In the genomic region with DNA sequence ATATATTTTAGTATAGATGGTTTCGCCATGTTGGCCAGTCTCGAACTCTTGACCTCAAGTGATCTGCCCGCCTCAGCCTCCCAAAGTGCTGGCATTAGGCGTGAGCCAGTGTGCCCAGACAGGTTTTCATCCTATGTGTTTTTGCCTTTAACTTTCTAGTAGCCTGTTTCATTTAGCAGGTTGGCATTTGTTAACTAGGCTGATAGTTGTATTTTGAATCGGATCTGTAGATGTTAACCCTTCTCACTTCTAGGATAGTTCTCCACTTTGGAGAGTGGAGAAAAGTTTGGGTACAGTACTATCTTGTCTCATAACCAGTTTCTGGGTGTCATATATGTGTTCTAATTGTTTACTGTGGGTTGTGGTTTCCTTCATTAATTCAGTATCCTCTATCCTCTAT, we compare ENCODE assay signal across 26 cellular contexts. TPM values are rescaled to one million over a fixed set of nuclear protein-coding genes. Genes with fewer than 3 reads are reported as not detected.
DNase-seq lines count a peak whose midpoint lies in the region; ATAC-seq, FAIRE-seq and TF ChIP-seq lines count a peak whose summit lies in the region.
"Had no signal": no experiment of that assay in that cellular context is flagged by ENCODE, and none has a peak within 500 bp of the region (broad histone marks: within the 10 kb centered on the region; RNA-seq: fewer than 3 reads in every experiment).

No MANE protein-coding gene starts in this region.

- no peak overlapping the region for H3K4ac ChIP-seq in H1 (replicated peaks; ENCODE audit: insufficient read length, low read depth, low read length)

- H4K5ac ChIP-seq in H1 (ENCODE audit: insufficient read length, low read depth, low read length) = no peak overlapping the region

- no peak overlapping the region for H2BK120ac ChIP-seq in H1 (replicated peaks; ENCODE audit: low read depth, low read length)

- TF ChIP-seq EP300 in H1 (IDR thresholded peaks at IDR 0.05; ENCODE audit: borderline replicate concordance in 1 of 2, low read depth in 2 of 2, low read length in 2 of 2) = no peak

- TF ChIP-seq POLR2A in GM15510 (IDR thresholded peaks at IDR 0.05; ENCODE audit: borderline replicate concordance, extremely low read depth, insufficient read length) (peak; percentile 10), H1 (IDR thresholded peaks at IDR 0.05; ENCODE audit: control extremely low read depth in 1 of 2, low read depth in 2 of 2, low read length in 2 of 2) (peak in 1 of 2 experiments; percentile 47; a peak in 1 of 3 replicates)

- intact Hi-C loops in sciatic nerve (cut with DNase I) = loop anchor here (10.0 kb wide), 1 partner anchor 493 kb away; no protein-coding TSS in a partner anchor

- H2BK15ac ChIP-seq in H1 (ENCODE audit: low read length) = no peak overlapping the region

- H2BK20ac ChIP-seq in H1 (ENCODE audit: low read length) = no peak overlapping the region

- no peak overlapping the region; the same call in 1 of the 2 replicates for H4K8ac ChIP-seq in H1 (ENCODE audit: extremely low read depth, insufficient read depth, low read length)

- H3K23me2 ChIP-seq in H1 (ENCODE audit: low read depth, low read length) = no peaks in the 10 kb centered on the region; the same call in 1 of the 2 replicates

- ATAC-seq in HG03139 (IDR thresholded peaks at IDR 0.05; ENCODE audit: unreplicated experiment) = no peak
- ATAC-seq in sciatic nerve = no peak

- 96% methylated on average over 5 of the region's 5 CpGs; no CpG with 5 or more reads in 1 of the 2 experiments for WGBS in H1 (ENCODE audit: extremely low coverage in 1 of 2, insufficient coverage in 1 of 2, insufficient read length in 1 of 2, insufficient replicate concordance in 2 of 2, low coverage in 1 of 2, low lambda C conversion rate in 2 of 2, missing lambda C conversion rate in 1 of 2), 2 experiments

- H4K20me1 ChIP-seq in H1 (replicated peaks in 1 of 2; ENCODE audit: control insufficient read depth in 1 of 2, insufficient read depth in 2 of 2, low read length in 2 of 2) = peaks cover 22 to 23% of the 10 kb centered on the region in 2 experiments

- H3K9ac ChIP-seq in H1 (replicated peaks in 1 of 4; ENCODE audit: extremely low read depth in 1 of 4, low read depth in 3 of 4, low read length in 3 of 4) = no peak overlapping the region

- peak; percentile 51 for DNase-seq in activated CD8-positive, alpha-beta memory T cell treated with anti-CD3 and anti-CD28 coated beads for 24 hours
- no peak for DNase-seq in activated CD8-positive, alpha-beta memory T cell treated with anti-CD3 and anti-CD28 coated beads, Interleukin-2, amount 50 U/mL, for 4 hours
- peak; percentile 31 to 35 for DNase-seq in activated T-cell treated with anti-CD3 and anti-CD28 coated beads, Interleukin-2, amount 50 U/mL, for 48 hours
- no peak for DNase-seq in H1 (ENCODE audit: low read depth in 1 of 2, low spot score in 2 of 2)
- no peak for DNase-seq in NCI-H2227 (lab: John Stamatoyannopoulos, UW; ENCODE audit: unreplicated experiment)
- DNase-seq in sciatic nerve (ENCODE audit: low spot score) = no peak
- DNase-seq: 8988T; Calu3; CD4-positive, alpha-beta memory T cell; DMS79; GOT3; MV-4-11; NCI-H1417 treated with DMSO at 0.1 percent for 48 hours; NCI-H2029; NCI-H2171 treated with DMSO at 0.1 percent for 48 hours; NCI-H774; RPMI8226; SJCRH30; SW 1271 had no signal

- CTCF ChIA-PET in H1 (lab: Charles Lee; ENCODE audit: partially characterized antibody) = interaction anchor here (0.6 kb wide), 1 partner anchor 1452 kb away, joined by 3 read pairs; no protein-coding TSS in a partner anchor

- H3K27me3 ChIP-seq in H1 (replicated peaks in 1 of 4; ENCODE audit: control insufficient read depth in 3 of 4, extremely low read depth in 1 of 4, insufficient read depth in 3 of 4, low read length in 3 of 4) = no peaks in the 10 kb centered on the region
- H3K27me3 ChIP-seq: SJCRH30 had no signal

- TF ChIP-seq RAD21 in H1 (IDR thresholded peaks at IDR 0.05 in 1 of 2, conservative IDR thresholded peaks at IDR 0.05 in 1 of 2; ENCODE audit: low read depth in 2 of 2, low read length in 2 of 2) = no peak

- no peaks in the 10 kb centered on the region for H3K4me1 ChIP-seq in H1 (replicated peaks in 1 of 4; ENCODE audit: control insufficient read depth in 3 of 4, insufficient read depth in 4 of 4, low read length in 3 of 4)

- H3K27ac ChIP-seq in H1 (ENCODE audit: low read depth, low read length) = no peak overlapping the region
- H3K27ac ChIP-seq: HL-60, SJCRH30 had no signal

- no peak overlapping the region for H3K18ac ChIP-seq in H1 (ENCODE audit: extremely low read depth, low read length)

- H3K79me2 ChIP-seq in H1 (ENCODE audit: control insufficient read depth in 1 of 2, insufficient read depth in 2 of 2, low read length in 2 of 2) = peaks cover 0 to 42% of the 10 kb centered on the region in 2 experiments; a peak in 2 of 4 replicates

- no peaks in the 10 kb centered on the region for H3K9me3 ChIP-seq in H1 (ENCODE audit: insufficient read depth in 2 of 2, low read depth in 1 of 2, low read length in 1 of 2)
- H3K9me3 ChIP-seq: SJCRH30 had no signal

- no peak overlapping the region for H3K23ac ChIP-seq in H1 (ENCODE audit: insufficient read length)

- no peak overlapping the region for H3K56ac ChIP-seq in H1 (replicated peaks; ENCODE audit: insufficient read length, low read depth, low read length)

- H2BK5ac ChIP-seq in H1 (ENCODE audit: low read depth, low read length) = no peak overlapping the region

- no peak overlapping the region for H3K4me3 ChIP-seq in H1 (ENCODE audit: extremely low read depth in 1 of 4, insufficient read depth in 2 of 4, low read depth in 3 of 4, low read length in 4 of 4)
- H3K4me3 ChIP-seq: SJCRH30 had no signal

- POLR2A ChIA-PET in H1 (lab: Charles Lee; ENCODE audit: partially characterized antibody) = interaction anchor here (0.9 to 12.5 kb wide), 3 partner anchors 21 to 45 kb away, joined by 3 to 626 read pairs (median 6); partner anchors contain the start of gene NPM1

- no peak for TF ChIP-seq CTCF in H1 (IDR thresholded peaks at IDR 0.05; ENCODE audit: control extremely low read depth in 1 of 3, insufficient read depth in 1 of 3, low read depth in 1 of 3, low read length in 3 of 3)

- H3K79me1 ChIP-seq in H1 (ENCODE audit: low read depth, low read length) = no peaks in the 10 kb centered on the region; the same call in 1 of the 2 replicates

- no peak overlapping the region for H2AFZ ChIP-seq in H1 (ENCODE audit: low read length)

- H3K4me2 ChIP-seq in H1 (ENCODE audit: insufficient read depth in 1 of 2, low read depth in 2 of 2, low read length in 2 of 2) = no peak overlapping the region

- H2AK5ac ChIP-seq in H1 (ENCODE audit: low read depth, low read length) = no peak overlapping the region

- FAIRE-seq in H1 (lab: Jason Lieb, UNC) = no peak
- FAIRE-seq: GM18507, HTR-8/SVneo had no signal

- H4K91ac ChIP-seq in H1 (replicated peaks; ENCODE audit: insufficient read length, low read length) = no peak overlapping the region

- H2BK12ac ChIP-seq in H1 (ENCODE audit: low read depth, low read length) = no peak overlapping the region

- peaks cover 26 to 63% (median 52%) of the 10 kb centered on the region in 4 experiments for H3K36me3 ChIP-seq in H1 (ENCODE audit: control insufficient read depth in 2 of 4, insufficient read depth in 4 of 4, low read length in 3 of 4)

- no peak overlapping the region for H3K14ac ChIP-seq in H1 (ENCODE audit: insufficient read length)

TF ChIP-seq in H1, 55 proteins besides CTCF, POLR2A, EP300 and RAD21:
- TF ChIP-seq NANOG (IDR thresholded peaks at IDR 0.05; ENCODE audit: insufficient read depth, low read depth, low read length, poor library complexity, severe bottlenecking) = no peak
- TF ChIP-seq SP1 (IDR thresholded peaks at IDR 0.05; ENCODE audit: low read depth, low read length) = no peak
- TF ChIP-seq ATF3 (IDR thresholded peaks at IDR 0.05; ENCODE audit: insufficient read depth, low read depth, low read length) = no peak
- peak; percentile 65 for TF ChIP-seq POLR2AphosphoS5 (IDR thresholded peaks at IDR 0.05; ENCODE audit: low read depth, low read length)
- no peak for TF ChIP-seq RBBP5 (IDR thresholded peaks at IDR 0.05; ENCODE audit: borderline replicate concordance, low read depth, low read length)
- no peak for TF ChIP-seq SP4 (IDR thresholded peaks at IDR 0.05; ENCODE audit: low read length)
- no peak for TF ChIP-seq SRF (IDR thresholded peaks at IDR 0.05; ENCODE audit: low read depth, low read length)

RNA-seq across cellular contexts. Expression of gene FGF18, which starts 7.3 kb away (rescaled TPM):
- 0.63 and 1.3 TPM in 2 replicates for total RNA-seq in H1 (2021; fragmentation: NEBNext Ultra II Directional; extraction: Animal tissue kit (Norgen Biotek cat#: 25700))
- 0.54 and 0.64 TPM in 2 replicates for polyA plus RNA-seq in H1 (2011; rRNA removed)
- polyA plus RNA-seq in H1 (2011; cell fraction: cytosol; rRNA removed) = 0.49 TPM
- 0.76 TPM for polyA plus RNA-seq in H1 (2011; cell fraction: nucleus; rRNA removed)
- polyA plus RNA-seq in H1 (2012, experiment 1 of 2) = 0.32 to 0.57 TPM (median 0.39 TPM) in 4 replicates
- polyA plus RNA-seq in H1 (2012, experiment 2 of 2) = 0.49 TPM
- 1.4 TPM for polyA plus RNA-seq in H1 (2013, experiment 1 of 2)
- 1.3 TPM for polyA plus RNA-seq in H1 (2013, experiment 2 of 2)
- 0.22 TPM in 1 of 2 replicates, not detected in the other for polyA minus RNA-seq in H1 (2011; rRNA and poly(A)+ RNA removed)
- 0.73 TPM for polyA minus RNA-seq in H1 (2011; cell fraction: cytosol; rRNA and poly(A)+ RNA removed)
- not detected for polyA minus RNA-seq in H1 (2011; cell fraction: nucleus; rRNA and poly(A)+ RNA removed)
- total RNA-seq in sciatic nerve = 15.8 TPM
- total RNA-seq: NCI-H460, SJCRH30 had no signal
- polyA plus RNA-seq: BJ had no signal

RNA-seq across cellular contexts. Expression of gene NPM1, which starts 24.5 kb away (rescaled TPM):
- total RNA-seq in H1 (2021; fragmentation: NEBNext Ultra II Directional; extraction: Animal tissue kit (Norgen Biotek cat#: 25700)) = 4,042 and 4,211 TPM in 2 replicates
- polyA plus RNA-seq in H1 (2011; rRNA removed) = 2,182 and 2,865 TPM in 2 replicates
- polyA plus RNA-seq in H1 (2011; cell fraction: cytosol; rRNA removed) = 2,969 TPM
- 1,346 TPM for polyA plus RNA-seq in H1 (2011; cell fraction: nucleus; rRNA removed)
- 3,982 to 7,380 TPM (median 6,139 TPM) in 4 replicates for polyA plus RNA-seq in H1 (2012, experiment 1 of 2)
- polyA plus RNA-seq in H1 (2012, experiment 2 of 2) = 312 TPM
- polyA plus RNA-seq in H1 (2013, experiment 1 of 2) = 3,410 TPM
- polyA plus RNA-seq in H1 (2013, experiment 2 of 2) = 3,424 TPM
- polyA minus RNA-seq in H1 (2011; rRNA and poly(A)+ RNA removed) = 2,157 and 2,667 TPM in 2 replicates
- 5,713 TPM for polyA minus RNA-seq in H1 (2011; cell fraction: cytosol; rRNA and poly(A)+ RNA removed)
- polyA minus RNA-seq in H1 (2011; cell fraction: nucleus; rRNA and poly(A)+ RNA removed) = 2,033 TPM
- 544 TPM for total RNA-seq in sciatic nerve

Comparison
In these comparisons a context has a peak if more than half of its experiments do, and no peak if none do; other contexts are left out.
1. DNase-seq: peak in activated CD8-positive, alpha-beta memory T cell treated with anti-CD3 and anti-CD28 coated beads for 24 hours (single experiment) and activated T-cell treated with anti-CD3 and anti-CD28 coated beads, Interleukin-2, amount 50 U/mL, for 48 hours (2 of 2); none in activated CD8-positive, alpha-beta memory T cell treated with anti-CD3 and anti-CD28 coated beads, Interleukin-2, amount 50 U/mL, for 4 hours (single experiment), H1 (0 of 2), NCI-H2227 (single experiment) and sciatic nerve (single experiment).